In genomic region chr19:38209671-38210457, GRCh38 we compare ENCODE assay signal across 8 cellular contexts. TPM values are rescaled to one million over a fixed set of nuclear protein-coding genes. Genes with fewer than 3 reads are reported as not detected.
DNase-seq lines count a peak whose midpoint lies in the region; ATAC-seq and TF ChIP-seq lines count a peak whose summit lies in the region.

No MANE protein-coding gene starts in this region.

- no peaks in the 10 kb centered on the region for H3K9me3 ChIP-seq in thoracic aorta

- WGBS in lower leg skin, 2 donors, result 2 to 3% methylated on average over 29 to 30 of the region's 30 CpGs

- DNase-seq in NCI-H1694 (lab: John Stamatoyannopoulos, UW) (peak; percentile 48), choroid plexus epithelial cell (ENCODE audit: low read depth) (peak; percentile 27), lower leg skin (ENCODE audit: low spot score in 2 of 2) (peak; percentile 76 to 93), thoracic aorta (ENCODE audit: low spot score) (peak; percentile 26), NCI-H146 treated with DMSO at 0.1 percent for 48 hours (lab: John Stamatoyannopoulos, UW; ENCODE audit: unreplicated experiment) (no peak)

- ATAC-seq in thoracic aorta (ENCODE audit: insufficient number of reproducible peaks, low FRiP score, low read depth) (no peak), GM19463 (IDR thresholded peaks at IDR 0.05; ENCODE audit: unreplicated experiment) (no peak), HG02763 (IDR thresholded peaks at IDR 0.05; ENCODE audit: unreplicated experiment) (no peak)
- no peak for ATAC-seq in activated CD4-positive, CD25-positive, alpha-beta regulatory T cell treated with anti-CD3 and anti-CD28 coated beads, Interleukin-2, amount 50 U/mL, for 24 hours

- intact Hi-C loops in lower leg skin (cut with DNase I; ENCODE audit: low total_unique reads), result no loop called here

- H3K4me3 ChIP-seq in choroid plexus epithelial cell (ENCODE audit: low read depth, low read length) (peak overlapping the region; percentile 37), lower leg skin (ENCODE audit: low read depth, poor library complexity, severe bottlenecking) (no peak overlapping the region), thoracic aorta (peak overlapping the region; percentile 48)

- H3K27me3 ChIP-seq in thoracic aorta (replicated peaks; ENCODE audit: insufficient read depth), result peaks cover 5% of the 10 kb centered on the region

- peaks cover 21 to 31% of the 10 kb centered on the region in 2 donors for H3K4me1 ChIP-seq in thoracic aorta (ENCODE audit: control insufficient read depth in 1 of 2, low read depth in 2 of 2)

- H3K27ac ChIP-seq in thoracic aorta, result peak overlapping the region; percentile 31 to 68

- no peak for TF ChIP-seq POLR2A in lower leg skin (IDR thresholded peaks at IDR 0.05)

- no peaks in the 10 kb centered on the region for H3K36me3 ChIP-seq in thoracic aorta

- no peak for TF ChIP-seq CTCF in choroid plexus epithelial cell (conservative IDR thresholded peaks at IDR 0.05; ENCODE audit: low read depth, low read length)
- no peak for TF ChIP-seq CTCF in lower leg skin (IDR thresholded peaks at IDR 0.05)
- no peak for TF ChIP-seq CTCF in thoracic aorta (IDR thresholded peaks at IDR 0.05)

RNA-seq across cellular contexts. Expression of gene DPF1, which starts 14.2 kb away (rescaled TPM):
- total RNA-seq in lower leg skin (not detected), thoracic aorta (1 to 10 TPM in 1 of 2 donors, under 1 TPM in 1; 0.85 to 1.2 TPM)

RNA-seq across cellular contexts. Expression of gene PPP1R14A, which starts 46.3 kb away (rescaled TPM):
- 10 to 100 TPM in 1 of 4 donors, 1 to 10 TPM in 3; 3.8 to 19.6 (median 7.1) TPM for total RNA-seq in lower leg skin
- 100 to 1,000 TPM; 618 to 908 TPM for total RNA-seq in thoracic aorta

RNA-seq across cellular contexts. Expression of gene SPINT2, which starts 54.5 kb away (rescaled TPM):
- total RNA-seq in lower leg skin (100 to 1,000 TPM; 401 to 505 (median 497) TPM), thoracic aorta (100 to 1,000 TPM; 218 to 480 TPM)

Comparison
In these comparisons a context has a peak if more than half of its experiments do, and no peak if none do; other contexts are left out.
1. RNA of gene PPP1R14A, which starts 46.3 kb away (total RNA-seq): 618 to 908 TPM in thoracic aorta; 3.8 to 19.6 TPM in lower leg skin; every median in the first group is over 10 times any median in the second.